In the genomic region with DNA sequence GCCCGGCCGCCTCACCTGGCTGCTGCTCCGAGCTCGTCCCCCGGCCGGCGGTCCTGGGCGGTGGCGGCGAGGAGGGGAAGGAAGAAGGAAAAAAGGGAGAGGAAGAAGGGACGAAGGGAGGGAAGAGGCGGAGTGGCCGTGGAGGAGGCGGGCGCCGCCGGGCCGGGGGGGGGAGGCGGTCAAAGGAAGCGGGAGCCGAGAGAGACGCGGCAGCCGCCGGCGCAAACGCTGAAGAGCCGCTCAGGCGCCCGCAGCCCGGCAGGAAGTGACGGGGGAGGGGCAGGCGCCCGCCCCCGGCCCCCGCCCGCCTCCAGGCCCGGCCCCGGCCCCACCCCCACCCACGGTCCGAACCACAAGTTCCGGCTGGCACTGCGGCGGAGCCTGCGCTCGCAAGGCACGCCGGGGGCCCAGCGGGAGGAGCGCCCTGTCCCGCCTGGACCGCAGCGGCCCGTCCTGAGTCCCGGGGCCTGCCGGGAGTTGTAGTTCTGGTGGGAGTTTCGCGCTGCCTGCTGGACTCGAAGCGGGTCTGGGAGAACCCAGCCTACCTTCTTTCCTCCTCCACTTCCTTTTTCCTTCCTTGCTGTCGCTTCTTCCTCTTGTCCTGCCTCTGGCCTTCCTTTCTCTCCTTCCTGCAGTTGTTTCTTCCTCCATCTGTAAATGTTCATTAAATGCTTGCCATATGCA, we compare ENCODE assay signal across 8 cellular contexts. TPM values are rescaled to one million over a fixed set of nuclear protein-coding genes. Genes with fewer than 3 reads are reported as not detected.
A peak's percentile ranks its signal among the peaks of the same experiment; 100 is the strongest.
DNase-seq lines count a peak whose midpoint lies in the region; TF ChIP-seq lines count a peak whose summit lies in the region.

A gene with protein sequence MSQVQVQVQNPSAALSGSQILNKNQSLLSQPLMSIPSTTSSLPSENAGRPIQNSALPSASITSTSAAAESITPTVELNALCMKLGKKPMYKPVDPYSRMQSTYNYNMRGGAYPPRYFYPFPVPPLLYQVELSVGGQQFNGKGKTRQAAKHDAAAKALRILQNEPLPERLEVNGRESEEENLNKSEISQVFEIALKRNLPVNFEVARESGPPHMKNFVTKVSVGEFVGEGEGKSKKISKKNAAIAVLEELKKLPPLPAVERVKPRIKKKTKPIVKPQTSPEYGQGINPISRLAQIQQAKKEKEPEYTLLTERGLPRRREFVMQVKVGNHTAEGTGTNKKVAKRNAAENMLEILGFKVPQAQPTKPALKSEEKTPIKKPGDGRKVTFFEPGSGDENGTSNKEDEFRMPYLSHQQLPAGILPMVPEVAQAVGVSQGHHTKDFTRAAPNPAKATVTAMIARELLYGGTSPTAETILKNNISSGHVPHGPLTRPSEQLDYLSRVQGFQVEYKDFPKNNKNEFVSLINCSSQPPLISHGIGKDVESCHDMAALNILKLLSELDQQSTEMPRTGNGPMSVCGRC (minus strand): TSS at position 234 of the 684 bp plus-strand sequence. CDS start 22,133 bp downstream, outside the sequence.

- POLR2A ChIA-PET in activated CD8-positive, alpha-beta memory T cell treated with anti-CD3 and anti-CD28 coated beads for 36 hours (lab: Charles Lee): interaction anchor here (0.5 to 1.4 kb wide), 7 partner anchors 12 to 141 kb away, joined by 3 to 11 read pairs (median 5); a partner anchor contains a TSS

- CTCF ChIA-PET in activated CD8-positive, alpha-beta memory T cell treated with anti-CD3 and anti-CD28 coated beads for 36 hours (lab: Charles Lee): interaction anchor here (0.6 to 2.0 kb wide), 3 partner anchors 28 to 167 kb away, joined by 3 to 8 read pairs (median 5); no protein-coding TSS in a partner anchor

- DNase-seq in CMK (ENCODE audit: low read depth) (peak; percentile 92), GM20000 (ENCODE audit: low spot score) (peak; percentile 98), HT1080 (ENCODE audit: low read depth) (peak; percentile 91), NOMO-1 (lab: John Stamatoyannopoulos, UW; ENCODE audit: unreplicated experiment in 2 of 2) (peak; percentile 87 to 96), lung microvascular endothelial cell (ENCODE audit: low read depth in 2 of 2) (peak; percentile 96 to 98)
- peak; percentile 92 for DNase-seq in effector CD8-positive, alpha-beta T cell (lab: John Stamatoyannopoulos, UW)
- DNase-seq in stimulated activated CD4-positive, alpha-beta T cell treated with anti-CD3 and anti-CD28 coated beads, TNF-alpha, amount 100 ng/mL, for 4 hours (ENCODE audit: low read depth in 3 of 3): peak; percentile 86 to 89 (median 87)

- TF ChIP-seq CTCF in GM20000 (IDR thresholded peaks at IDR 0.05; ENCODE audit: extremely low read depth, missing control alignments): no peak

RNA-seq across cellular contexts. Expression of the gene that starts here (rescaled TPM):
- 53.6 and 69.0 TPM in 2 replicates for total RNA-seq in HT1080 (2014; rRNA removed; shearing (Covaris generic))
- 95.1 and 114 TPM in 2 replicates for polyA plus RNA-seq in HT1080 (2015; cell fraction: cytosol; rRNA removed)
- 86.9 and 93.3 TPM in 2 replicates for polyA plus RNA-seq in HT1080 (2015; cell fraction: nucleus; rRNA removed)
- total RNA-seq in activated CD8-positive, alpha-beta memory T cell treated with anti-CD3 and anti-CD28 coated beads for 36 hours: 10 to 100 TPM; 76.4 to 77.5 TPM
- 34.9 and 39.0 TPM in 2 replicates for total RNA-seq in lung microvascular endothelial cell

Comparison
In these comparisons a context has a peak if more than half of its experiments do, and no peak if none do; other contexts are left out.
1. Peak in every context shown above with its lines: DNase-seq.